In the genomic region with DNA sequence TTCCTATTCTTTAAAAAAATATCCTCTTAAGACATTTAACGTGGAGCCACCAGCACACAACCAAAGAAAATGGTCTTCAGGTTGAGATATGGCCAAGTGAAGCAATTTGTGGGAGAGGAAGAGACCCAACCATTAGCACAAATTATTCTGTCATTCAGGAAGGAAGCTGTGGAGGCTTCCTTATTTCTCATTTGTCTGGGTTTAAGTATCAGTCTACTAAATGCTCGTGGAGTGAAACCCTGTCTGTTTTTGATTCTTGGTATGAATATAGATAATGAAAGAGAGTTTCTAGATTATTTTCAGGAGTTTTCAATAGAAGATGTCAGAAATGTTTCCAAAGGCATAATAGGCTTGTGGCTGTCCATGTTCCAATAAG, we compare ENCODE assay signal across 8 cellular contexts.
DNase-seq lines count a peak whose midpoint lies in the region; ATAC-seq and TF ChIP-seq lines count a peak whose summit lies in the region.

No MANE protein-coding gene starts in this region.

- no peak for DNase-seq in stimulated activated naive CD8-positive, alpha-beta T cell treated with anti-CD3 and anti-CD28 coated beads, Interleukin-15, Interleukin-2, amounts not matched to agents 100 U/mL and 50 U/mL, for 24 hours
- DNase-seq in RWPE2 (ENCODE audit: low spot score) (no peak), immature natural killer cell (no peak), D341Med (ENCODE audit: low spot score) (no peak), H4 (ENCODE audit: low spot score) (no peak), uterus (no peak)

- H3K9me3 ChIP-seq in RWPE2 (ENCODE audit: severe bottlenecking) (no peaks in the 10 kb centered on the region), uterus (no peaks in the 10 kb centered on the region)

- intact Hi-C loops in uterus (cut with DNase I; ENCODE audit: low total_unique reads): no loop called here

- H3K4me3 Mint-ChIP-seq in stimulated activated naive CD8-positive, alpha-beta T cell treated with anti-CD3 and anti-CD28 coated beads, Interleukin-15, Interleukin-2, amounts not matched to agents 100 ng/mL and 50 ng/mL, for 24 hours: peak overlapping the region; percentile 50
- H3K4me3 Mint-ChIP-seq in immature natural killer cell: peak overlapping the region in 3 of 5 donors; percentile 31 to 73 (median 67)

- H3K27ac Mint-ChIP-seq in stimulated activated naive CD8-positive, alpha-beta T cell treated with anti-CD3 and anti-CD28 coated beads, Interleukin-15, Interleukin-2, amounts not matched to agents 100 ng/mL and 50 ng/mL, for 24 hours: no peak overlapping the region
- peak overlapping the region in 5 of 6 donors; percentile 53 to 84 (median 60) for H3K27ac Mint-ChIP-seq in immature natural killer cell

- H3K4me1 Mint-ChIP-seq in stimulated activated naive CD8-positive, alpha-beta T cell treated with anti-CD3 and anti-CD28 coated beads, Interleukin-15, Interleukin-2, amounts not matched to agents 100 ng/mL and 50 ng/mL, for 24 hours (ENCODE audit: low read depth): peaks cover 24% of the 10 kb centered on the region
- H3K4me1 Mint-ChIP-seq in immature natural killer cell: peaks cover 24 to 32% of the 10 kb centered on the region in 2 donors

- H3K9me3 Mint-ChIP-seq in stimulated activated naive CD8-positive, alpha-beta T cell treated with anti-CD3 and anti-CD28 coated beads, Interleukin-15, Interleukin-2, amounts not matched to agents 100 ng/mL and 50 ng/mL, for 24 hours: peaks cover 9% of the 10 kb centered on the region
- H3K9me3 Mint-ChIP-seq in immature natural killer cell: peaks cover 0 to 22% (median 11%) of the 10 kb centered on the region in 6 donors

- H3K36me3 Mint-ChIP-seq in stimulated activated naive CD8-positive, alpha-beta T cell treated with anti-CD3 and anti-CD28 coated beads, Interleukin-15, Interleukin-2, amounts not matched to agents 100 ng/mL and 50 ng/mL, for 24 hours (ENCODE audit: low read depth): no peaks in the 10 kb centered on the region
- H3K36me3 Mint-ChIP-seq in immature natural killer cell: peaks cover 5 to 28% (median 9%) of the 10 kb centered on the region in 3 donors

- ATAC-seq in stimulated activated naive CD8-positive, alpha-beta T cell treated with anti-CD3 and anti-CD28 coated beads, Interleukin-15, Interleukin-2, amounts not matched to agents 100 U/mL and 50 U/mL, for 24 hours: no peak
- no peak for ATAC-seq in RWPE2 (ENCODE audit: low read depth)
- no peak for ATAC-seq in HG02588 (IDR thresholded peaks at IDR 0.05; ENCODE audit: unreplicated experiment)

- TF ChIP-seq POLR2A in uterus (IDR thresholded peaks at IDR 0.05): no peak

- TF ChIP-seq CTCF in RWPE2 (IDR thresholded peaks at IDR 0.05; ENCODE audit: poor library complexity, severe bottlenecking) (no peak), uterus (IDR thresholded peaks at IDR 0.05) (no peak)

- H3K4me3 ChIP-seq in RWPE2 (ENCODE audit: severe bottlenecking): no peak overlapping the region
- H3K4me3 ChIP-seq in uterus: no peak overlapping the region

- H3K4me1 ChIP-seq in RWPE2 (ENCODE audit: insufficient read depth, poor library complexity, severe bottlenecking) (no peaks in the 10 kb centered on the region), uterus (no peaks in the 10 kb centered on the region)

- H3K27me3 ChIP-seq in RWPE2 (ENCODE audit: insufficient read depth, poor library complexity, severe bottlenecking) (no peaks in the 10 kb centered on the region), uterus (no peaks in the 10 kb centered on the region)

- no peaks in the 10 kb centered on the region for H3K27me3 Mint-ChIP-seq in stimulated activated naive CD8-positive, alpha-beta T cell treated with anti-CD3 and anti-CD28 coated beads, Interleukin-15, Interleukin-2, amounts not matched to agents 100 ng/mL and 50 ng/mL, for 24 hours
- peaks cover 2 to 9% (median 4%) of the 10 kb centered on the region in 3 donors for H3K27me3 Mint-ChIP-seq in immature natural killer cell (ENCODE audit: low read depth in 3 of 3)

- H3K27ac ChIP-seq in RWPE2 (ENCODE audit: poor library complexity, severe bottlenecking) (peak overlapping the region; percentile 14), uterus (no peak overlapping the region)

- H3K36me3 ChIP-seq in RWPE2 (ENCODE audit: low read depth): no peaks in the 10 kb centered on the region
- no peaks in the 10 kb centered on the region for H3K36me3 ChIP-seq in uterus
